11 cellular contexts compared by ENCODE assay signal in genomic region chrX:15310117-15310516, GRCh38. TPM values are rescaled to one million over a fixed set of nuclear protein-coding genes. Genes with fewer than 3 reads are reported as not detected.
A peak's percentile ranks its signal among the peaks of the same experiment; 100 is the strongest.
DNase-seq lines count a peak whose midpoint lies in the region; ATAC-seq and TF ChIP-seq lines count a peak whose summit lies in the region.
"Had no signal": no experiment of that assay in that cellular context is flagged by ENCODE, and none has a peak within 500 bp of the region (broad histone marks: within the 10 kb centered on the region; RNA-seq: fewer than 3 reads in every experiment).

No MANE protein-coding gene starts in this region.

- H3K9me3 ChIP-seq in right lobe of liver, result no peaks in the 10 kb centered on the region
- no peaks in the 10 kb centered on the region for H3K9me3 ChIP-seq in MG63

- intact Hi-C loops in right lobe of liver (cut with DNase I), result no loop called here

- H3K4me1 ChIP-seq in right lobe of liver, result no peaks in the 10 kb centered on the region

- no peak for TF ChIP-seq POLR2A in right lobe of liver (IDR thresholded peaks at IDR 0.05)

- ATAC-seq in right lobe of liver (peak; percentile 52 to 80 (median 63)), HG03378 (IDR thresholded peaks at IDR 0.05; ENCODE audit: unreplicated experiment) (no peak)
- ATAC-seq: T-helper 17 cell had no signal

- peak overlapping the region; percentile 72; the same call in 1 of the 2 replicates for H3K27ac ChIP-seq in C4-2B
- H3K27ac ChIP-seq in right lobe of liver, result no peak overlapping the region

- peaks cover 0 to 15% of the 10 kb centered on the region in 2 donors for H3K27me3 ChIP-seq in right lobe of liver
- H3K27me3 ChIP-seq in MG63, result no peaks in the 10 kb centered on the region

- 9% methylated on average over 3 of the region's 3 CpGs for WGBS in right lobe of liver (ENCODE audit: insufficient coverage, low coverage, low lambda C conversion rate, missing lambda C conversion rate)

- H3K36me3 ChIP-seq in right lobe of liver, result no peaks in the 10 kb centered on the region
- no peaks in the 10 kb centered on the region for H3K36me3 ChIP-seq in MG63

- H3K4me3 ChIP-seq in right lobe of liver, result no peak overlapping the region
- no peak overlapping the region for H3K4me3 ChIP-seq in MG63

- DNase-seq in NCI-H1417 treated with DMSO at 0.1 percent for 48 hours (lab: John Stamatoyannopoulos, UW), result peak; percentile 45
- peak; percentile 1 for DNase-seq in cerebellum (ENCODE audit: low spot score)
- peak in 1 of 3 donors; percentile 44 for DNase-seq in right lobe of liver
- no peak for DNase-seq in stimulated activated CD4-positive, alpha-beta T cell treated with anti-CD3 and anti-CD28 coated beads, Interleukin-1b, Interleukin-23, amount 100 ng/mL, for 48 hours
- DNase-seq in activated CD8-positive, alpha-beta memory T cell treated with anti-CD3 and anti-CD28 coated beads, Interleukin-2, amount 50 U/mL, for 4 hours, result no peak
- DNase-seq in MG63, result no peak
- DNase-seq: erythroblast, MV-4-11, T-helper 17 cell had no signal

- TF ChIP-seq CTCF in C4-2B (conservative IDR thresholded peaks at IDR 0.05) (no peak), right lobe of liver (IDR thresholded peaks at IDR 0.05) (no peak)

RNA-seq across cellular contexts. Expression of gene ASB11, which starts 5.3 kb away (rescaled TPM):
- total RNA-seq in cerebellum (not detected), right lobe of liver (not detected)
- total RNA-seq in MG63 (2014; rRNA removed; shearing (Covaris generic); ENCODE audit: low replicate concordance), result not detected in 2 replicates
- total RNA-seq: T-helper 17 cell had no signal

RNA-seq across cellular contexts. Expression of gene PIGA, which starts 25.2 kb away (rescaled TPM):
- total RNA-seq in cerebellum (17.9 TPM), right lobe of liver (10 to 100 TPM in 1 of 6 experiments, 1 to 10 TPM in 5; 4.8 to 12.5 (median 7.3) TPM)
- 3.9 and 6.9 TPM in 2 replicates for total RNA-seq in MG63 (2014; rRNA removed; shearing (Covaris generic); ENCODE audit: low replicate concordance)

RNA-seq across cellular contexts. Expression of gene ASB9, which starts 40.2 kb away (rescaled TPM):
- total RNA-seq in cerebellum, result 1.3 TPM
- total RNA-seq in right lobe of liver, result 1 to 10 TPM; 1.3 to 7.4 (median 3.5) TPM
- total RNA-seq in MG63 (2014; rRNA removed; shearing (Covaris generic); ENCODE audit: low replicate concordance), result not detected in 2 replicates
- total RNA-seq: T-helper 17 cell had no signal

Comparison
In these comparisons a context has a peak if more than half of its experiments do, and no peak if none do; other contexts are left out.
1. DNase-seq: peak in NCI-H1417 treated with DMSO at 0.1 percent for 48 hours (single experiment) and cerebellum (single experiment); none in stimulated activated CD4-positive, alpha-beta T cell treated with anti-CD3 and anti-CD28 coated beads, Interleukin-1b, Interleukin-23, amount 100 ng/mL, for 48 hours (single experiment), activated CD8-positive, alpha-beta memory T cell treated with anti-CD3 and anti-CD28 coated beads, Interleukin-2, amount 50 U/mL, for 4 hours (single experiment) and MG63 (single experiment).